ENCODE assay signal across 15 cellular contexts in genomic region chr12:47082283-47082962, GRCh38. TPM values are rescaled to one million over a fixed set of nuclear protein-coding genes. Genes with fewer than 3 reads are reported as not detected.
DNase-seq lines count a peak whose midpoint lies in the region; ATAC-seq and TF ChIP-seq lines count a peak whose summit lies in the region.
"Had no signal": no experiment of that assay in that cellular context is flagged by ENCODE, and none has a peak within 500 bp of the region (broad histone marks: within the 10 kb centered on the region; RNA-seq: fewer than 3 reads in every experiment).

No MANE protein-coding gene starts in this region.

- H3K4me1 ChIP-seq in breast epithelium (no peaks in the 10 kb centered on the region), rectal smooth muscle tissue (ENCODE audit: control insufficient read depth, insufficient read depth, low read length) (peaks cover 22% of the 10 kb centered on the region), body of pancreas (peaks cover 29% of the 10 kb centered on the region)

- ATAC-seq in HG03520 (IDR thresholded peaks at IDR 0.05; ENCODE audit: unreplicated experiment) = no peak
- no peak for ATAC-seq in body of pancreas
- ATAC-seq: left colon, pancreas had no signal

- TF ChIP-seq CTCF in breast epithelium (IDR thresholded peaks at IDR 0.05) (no peak), body of pancreas (IDR thresholded peaks at IDR 0.05) (no peak)

- TF ChIP-seq POLR2A in breast epithelium (IDR thresholded peaks at IDR 0.05) = no peak
- TF ChIP-seq POLR2A in body of pancreas (IDR thresholded peaks at IDR 0.05) = no peak

- H3K36me3 ChIP-seq in breast epithelium (no peaks in the 10 kb centered on the region), rectal smooth muscle tissue (ENCODE audit: control insufficient read depth, insufficient read depth, low read length) (no peaks in the 10 kb centered on the region), body of pancreas (replicated peaks in 1 of 2; ENCODE audit: insufficient read depth in 1 of 2, low read depth in 2 of 2) (no peaks in the 10 kb centered on the region)
- H3K36me3 ChIP-seq: pancreas had no signal

- DNase-seq in NOMO-1 treated with DMSO at 0.1 percent for 48 hours (lab: John Stamatoyannopoulos, UW; ENCODE audit: unreplicated experiment) = peak; percentile 18
- DNase-seq in NOMO-1 treated with dmso at 0.1 percent for 144 hours (lab: John Stamatoyannopoulos, UW; ENCODE audit: unreplicated experiment) = no peak
- DNase-seq in OCI-M1 (lab: John Stamatoyannopoulos, UW) = peak; percentile 26
- DNase-seq in breast epithelium (ENCODE audit: low spot score in 2 of 2) = no peak
- DNase-seq in HuH-7 (ENCODE audit: low spot score) = no peak
- no peak for DNase-seq in body of pancreas
- DNase-seq: activated CD4-positive, CD25-positive, alpha-beta regulatory T cell treated with anti-CD3 and anti-CD28 coated beads, Interleukin-2, amount 50 U/mL, for 72 hours; activated naive CD4-positive, alpha-beta T cell treated with Interleukin-2 at 50 U/mL for 16 hours; foreskin melanocyte; left colon; pancreas; stimulated activated CD4-positive, alpha-beta T cell treated with anti-CD3 and anti-CD28 coated beads, Interleukin-2, amount 100 ng/mL, for 48 hours had no signal

- H3K27ac ChIP-seq in breast epithelium = peak overlapping the region; percentile 29 to 94
- peak overlapping the region; percentile 17 for H3K27ac ChIP-seq in rectal smooth muscle tissue (ENCODE audit: low read depth, low read length)
- no peak overlapping the region for H3K27ac ChIP-seq in body of pancreas
- H3K27ac ChIP-seq: 22Rv1, pancreas had no signal

- H3K4me3 ChIP-seq in breast epithelium (no peak overlapping the region), rectal smooth muscle tissue (ENCODE audit: low read length) (no peak overlapping the region), body of pancreas (no peak overlapping the region)
- H3K4me3 ChIP-seq: pancreas had no signal

- H3K9ac ChIP-seq in rectal smooth muscle tissue (ENCODE audit: low read length) = no peak overlapping the region

- intact Hi-C loops in breast epithelium (cut with DNase I; ENCODE audit: low total_unique reads) (no loop called here), body of pancreas (cut with DNase I) (loop anchor here (10.0 kb wide), 1 partner anchor 222 kb away; no protein-coding TSS in a partner anchor)

- no peaks in the 10 kb centered on the region for H3K27me3 ChIP-seq in breast epithelium
- H3K27me3 ChIP-seq in rectal smooth muscle tissue (ENCODE audit: control insufficient read depth, insufficient read depth, low read length) = no peaks in the 10 kb centered on the region
- no peaks in the 10 kb centered on the region for H3K27me3 ChIP-seq in body of pancreas
- H3K27me3 ChIP-seq: pancreas had no signal

- H3K9me3 ChIP-seq in breast epithelium = no peaks in the 10 kb centered on the region
- H3K9me3 ChIP-seq in body of pancreas = no peaks in the 10 kb centered on the region
- H3K9me3 ChIP-seq: pancreas had no signal

- 75 to 81% methylated on average over 5 of the region's 5 CpGs for WGBS in body of pancreas, 2 donors

RNA-seq across cellular contexts. Expression of gene AMIGO2, which starts 2.7 kb away (rescaled TPM):
- total RNA-seq in breast epithelium = 10 to 100 TPM in 2 of 3 donors, 1 to 10 TPM in 1; 6.7 to 57.7 (median 28.2) TPM
- total RNA-seq in body of pancreas = 1 to 10 TPM; 2.6 to 4.0 TPM

RNA-seq across cellular contexts. Expression of gene PCED1B, which starts 3.0 kb away (rescaled TPM):
- 1 to 10 TPM; 1.6 to 6.2 (median 5.1) TPM for total RNA-seq in breast epithelium
- 10 to 100 TPM in 1 of 2 donors, 1 to 10 TPM in 1; 2.3 to 14.2 TPM for total RNA-seq in body of pancreas

Comparison
In these comparisons a context has a peak if more than half of its experiments do, and no peak if none do; other contexts are left out.
1. DNase-seq: peak in NOMO-1 treated with DMSO at 0.1 percent for 48 hours (single experiment) and OCI-M1 (single experiment); none in NOMO-1 treated with dmso at 0.1 percent for 144 hours (single experiment), breast epithelium (0 of 2), HuH-7 (single experiment) and body of pancreas (0 of 4).
2. H3K27ac ChIP-seq: peak in breast epithelium (2 of 2) and rectal smooth muscle tissue (single experiment); none in body of pancreas (0 of 4).